15 cellular contexts compared by ENCODE assay signal in genomic region chr11:72750086-72750485, GRCh38. TPM values are rescaled to one million over a fixed set of nuclear protein-coding genes. Genes with fewer than 3 reads are reported as not detected.
A peak's percentile ranks its signal among the peaks of the same experiment; 100 is the strongest.
DNase-seq lines count a peak whose midpoint lies in the region; ATAC-seq and TF ChIP-seq lines count a peak whose summit lies in the region.
"Had no signal": no experiment of that assay in that cellular context is flagged by ENCODE, and none has a peak within 500 bp of the region (broad histone marks: within the 10 kb centered on the region; RNA-seq: fewer than 3 reads in every experiment).

No MANE protein-coding gene starts in this region.

- TF ChIP-seq POLR2A in adrenal gland (IDR thresholded peaks at IDR 0.05): no peak

- intact Hi-C loops in CD4-positive, alpha-beta T cell (cut with DNase I, micrococcal nuclease): loop anchor here in 1 of 2 experiments (5.0 kb wide), 1 partner anchor 42 kb away; the partner anchor contains the start of gene STARD10
- intact Hi-C loops in adrenal gland (cut with DNase I): no loop called here
- intact Hi-C loops in activated T-helper 2 cell treated with anti-CD3 and anti-CD28 coated beads, Interferon-gamma antibody, Interleukin-2, Interleukin-4, amounts not matched to agents 10 μg/mL and 5 μg/mL and 100 μg/mL, durations not matched to agents 14 hours and 24 hours and 36 hours (cut with micrococcal nuclease): no loop called here

- H3K36me3 ChIP-seq in adrenal gland (replicated peaks in 1 of 2): no peaks in the 10 kb centered on the region
- H3K36me3 ChIP-seq: gastrocnemius medialis, WERI-Rb-1 had no signal

- no peak for TF ChIP-seq CTCF in CD4-positive, alpha-beta T cell (IDR thresholded peaks at IDR 0.05)
- no peak for TF ChIP-seq CTCF in adrenal gland (IDR thresholded peaks at IDR 0.05)
- TF ChIP-seq CTCF in progenitor cell of endocrine pancreas (IDR thresholded peaks at IDR 0.05; ENCODE audit: unreplicated experiment): no peak
- TF ChIP-seq CTCF in coronary artery (IDR thresholded peaks at IDR 0.05): no peak

- no peaks in the 10 kb centered on the region for H3K27me3 Mint-ChIP-seq in CD4-positive, alpha-beta T cell
- no peaks in the 10 kb centered on the region for H3K27me3 Mint-ChIP-seq in progenitor cell of endocrine pancreas
- no peaks in the 10 kb centered on the region for H3K27me3 Mint-ChIP-seq in activated T-helper 2 cell treated with anti-CD3 and anti-CD28 coated beads, Interferon-gamma antibody, Interleukin-2, Interleukin-4, amounts not matched to agents 10 μg/mL and 5 μg/mL and 100 μg/mL, durations not matched to agents 14 hours and 24 hours and 36 hours (ENCODE audit: low read depth)

- H3K4me1 ChIP-seq in adrenal gland (replicated peaks in 1 of 2): peaks cover 57 to 70% of the 10 kb centered on the region in 2 donors

- no peak for ATAC-seq in CD4-positive, alpha-beta T cell (ENCODE audit: poor library complexity)
- no peak for ATAC-seq in HG03571 (IDR thresholded peaks at IDR 0.05; ENCODE audit: unreplicated experiment)
- ATAC-seq: gastrocnemius medialis had no signal

- H3K4me3 ChIP-seq in adrenal gland: no peak overlapping the region
- no peak overlapping the region for H3K4me3 ChIP-seq in coronary artery
- H3K4me3 ChIP-seq: gastrocnemius medialis had no signal

- peak overlapping the region; percentile 5 for H3K27ac ChIP-seq in CD4-positive, alpha-beta T cell (ENCODE audit: low read depth, low read length)
- H3K27ac ChIP-seq in adrenal gland (peak overlapping the region in 3 of 5 donors; percentile 9 to 54 (median 37)), coronary artery (no peak overlapping the region)
- H3K27ac ChIP-seq: gastrocnemius medialis, WERI-Rb-1 had no signal

- no peaks in the 10 kb centered on the region for H3K27me3 ChIP-seq in CD4-positive, alpha-beta T cell (ENCODE audit: control insufficient read depth, insufficient read depth, low read length)
- no peaks in the 10 kb centered on the region for H3K27me3 ChIP-seq in adrenal gland
- H3K27me3 ChIP-seq: gastrocnemius medialis had no signal

- peaks cover 10% of the 10 kb centered on the region for H3K36me3 Mint-ChIP-seq in CD4-positive, alpha-beta T cell (ENCODE audit: low read depth)
- H3K36me3 Mint-ChIP-seq in progenitor cell of endocrine pancreas (ENCODE audit: insufficient read depth): peaks cover 7% of the 10 kb centered on the region
- no peaks in the 10 kb centered on the region for H3K36me3 Mint-ChIP-seq in activated T-helper 2 cell treated with anti-CD3 and anti-CD28 coated beads, Interferon-gamma antibody, Interleukin-2, Interleukin-4, amounts not matched to agents 10 μg/mL and 5 μg/mL and 100 μg/mL, durations not matched to agents 14 hours and 24 hours and 36 hours (ENCODE audit: low read depth)

- no peak overlapping the region for H3K4me3 Mint-ChIP-seq in CD4-positive, alpha-beta T cell
- peak overlapping the region; percentile 93 for H3K4me3 Mint-ChIP-seq in progenitor cell of endocrine pancreas (ENCODE audit: low read depth)
- no peak overlapping the region for H3K4me3 Mint-ChIP-seq in activated T-helper 2 cell treated with anti-CD3 and anti-CD28 coated beads, Interferon-gamma antibody, Interleukin-2, Interleukin-4, amounts not matched to agents 10 μg/mL and 5 μg/mL and 100 μg/mL, durations not matched to agents 14 hours and 24 hours and 36 hours (ENCODE audit: low read depth)

- POLR2A ChIA-PET in CD4-positive, alpha-beta T cell (lab: Charles Lee): interaction anchor here (1.6 kb wide), 1 partner anchor 28 kb away, joined by 4 read pairs; no protein-coding TSS in a partner anchor

- CTCF ChIA-PET in CD4-positive, alpha-beta T cell (lab: Charles Lee): interaction anchor here (1.2 kb wide), 1 partner anchor 25 kb away, joined by 4 read pairs; no protein-coding TSS in a partner anchor

- no peaks in the 10 kb centered on the region for H3K9me3 Mint-ChIP-seq in CD4-positive, alpha-beta T cell
- no peaks in the 10 kb centered on the region for H3K9me3 Mint-ChIP-seq in progenitor cell of endocrine pancreas (ENCODE audit: low read depth)
- H3K9me3 Mint-ChIP-seq in activated T-helper 2 cell treated with anti-CD3 and anti-CD28 coated beads, Interferon-gamma antibody, Interleukin-2, Interleukin-4, amounts not matched to agents 10 μg/mL and 5 μg/mL and 100 μg/mL, durations not matched to agents 14 hours and 24 hours and 36 hours: no peaks in the 10 kb centered on the region

- no peaks in the 10 kb centered on the region for H3K9me3 ChIP-seq in CD4-positive, alpha-beta T cell (ENCODE audit: control insufficient read depth, low read length)
- H3K9me3 ChIP-seq in adrenal gland (replicated peaks in 1 of 3): no peaks in the 10 kb centered on the region
- H3K9me3 ChIP-seq: gastrocnemius medialis had no signal

- 78 to 91% (median 82%) methylated on average over 7 to 9 of the region's 9 CpGs for WGBS in adrenal gland, 4 donors

- peaks cover 63% of the 10 kb centered on the region for H3K4me1 Mint-ChIP-seq in CD4-positive, alpha-beta T cell (ENCODE audit: low read depth)
- H3K4me1 Mint-ChIP-seq in progenitor cell of endocrine pancreas (ENCODE audit: low read depth): peaks cover 29% of the 10 kb centered on the region
- peaks cover 20% of the 10 kb centered on the region for H3K4me1 Mint-ChIP-seq in activated T-helper 2 cell treated with anti-CD3 and anti-CD28 coated beads, Interferon-gamma antibody, Interleukin-2, Interleukin-4, amounts not matched to agents 10 μg/mL and 5 μg/mL and 100 μg/mL, durations not matched to agents 14 hours and 24 hours and 36 hours (ENCODE audit: low read depth)

- no peak for DNase-seq in CD4-positive, alpha-beta T cell
- no peak for DNase-seq in adrenal gland
- DNase-seq in inferior parietal cortex (ENCODE audit: extremely low spot score): peak; percentile 47
- DNase-seq in progenitor cell of endocrine pancreas (ENCODE audit: low spot score, unreplicated experiment): peak; percentile 31
- DNase-seq in coronary artery (ENCODE audit: low spot score): no peak
- no peak for DNase-seq in glomerular visceral epithelial cell (ENCODE audit: extremely low spot score)
- no peak for DNase-seq in activated T-helper 2 cell treated with anti-CD3 and anti-CD28 coated beads, Interferon-gamma antibody, Interleukin-2, Interleukin-4, amounts not matched to agents 10 μg/mL and 5 μg/mL and 100 μg/mL, durations not matched to agents 14 hours and 24 hours and 36 hours (ENCODE audit: low spot score)
- DNase-seq: activated naive CD4-positive, alpha-beta T cell treated with Interleukin-2 at 50 U/mL for 16 hours; AML-193; gastrocnemius medialis; IMR-90; NCI-H1048; trophoblast cell; WERI-Rb-1 had no signal

- H3K27ac Mint-ChIP-seq in CD4-positive, alpha-beta T cell: peak overlapping the region; percentile 86
- peak overlapping the region; percentile 86 for H3K27ac Mint-ChIP-seq in progenitor cell of endocrine pancreas
- H3K27ac Mint-ChIP-seq in activated T-helper 2 cell treated with anti-CD3 and anti-CD28 coated beads, Interferon-gamma antibody, Interleukin-2, Interleukin-4, amounts not matched to agents 10 μg/mL and 5 μg/mL and 100 μg/mL, durations not matched to agents 14 hours and 24 hours and 36 hours: no peak overlapping the region

RNA-seq across cellular contexts. Expression of gene ARAP1, which starts 2.1 kb away (rescaled TPM):
- total RNA-seq in CD4-positive, alpha-beta T cell: 10 to 100 TPM; 65.7 to 69.8 TPM
- total RNA-seq in adrenal gland (100 to 1,000 TPM; 103 to 216 (median 153) TPM), progenitor cell of endocrine pancreas (83.4 and 86.7 TPM in 2 replicates)
- 100 to 1,000 TPM in 2 of 3 donors, 10 to 100 TPM in 1; 30.0 to 217 (median 150) TPM for polyA plus RNA-seq in adrenal gland
- 95.2 and 96.2 TPM in 2 replicates for total RNA-seq in activated T-helper 2 cell treated with anti-CD3 and anti-CD28 coated beads, Interferon-gamma antibody, Interleukin-2, Interleukin-4, amounts not matched to agents 10 μg/mL and 5 μg/mL and 100 μg/mL, durations not matched to agents 14 hours and 24 hours and 36 hours

RNA-seq across cellular contexts. Expression of gene STARD10, which starts 43.8 kb away (rescaled TPM):
- 10 to 100 TPM; 10.5 to 12.9 TPM for total RNA-seq in CD4-positive, alpha-beta T cell
- total RNA-seq in adrenal gland (100 to 1,000 TPM; 190 to 425 (median 350) TPM), progenitor cell of endocrine pancreas (212 and 220 TPM in 2 replicates)
- 100 to 1,000 TPM; 261 to 668 (median 513) TPM for polyA plus RNA-seq in adrenal gland
- total RNA-seq in activated T-helper 2 cell treated with anti-CD3 and anti-CD28 coated beads, Interferon-gamma antibody, Interleukin-2, Interleukin-4, amounts not matched to agents 10 μg/mL and 5 μg/mL and 100 μg/mL, durations not matched to agents 14 hours and 24 hours and 36 hours: 10.7 and 16.0 TPM in 2 replicates

Comparison
In these comparisons a context has a peak if more than half of its experiments do, and no peak if none do; other contexts are left out.
1. DNase-seq: peak in inferior parietal cortex (single experiment) and progenitor cell of endocrine pancreas (single experiment); none in CD4-positive, alpha-beta T cell (0 of 10), adrenal gland (0 of 7), coronary artery (single experiment), glomerular visceral epithelial cell (single experiment) and activated T-helper 2 cell treated with anti-CD3 and anti-CD28 coated beads, Interferon-gamma antibody, Interleukin-2, Interleukin-4, amounts not matched to agents 10 μg/mL and 5 μg/mL and 100 μg/mL, durations not matched to agents 14 hours and 24 hours and 36 hours (single experiment).
2. H3K27ac ChIP-seq: peak in CD4-positive, alpha-beta T cell (single experiment) and adrenal gland (3 of 5); none in coronary artery (0 of 2).
3. RNA of gene STARD10, which starts 43.8 kb away (total RNA-seq): 190 to 425 TPM in adrenal gland and 212 to 220 TPM in progenitor cell of endocrine pancreas; 10.5 to 12.9 TPM in CD4-positive, alpha-beta T cell and 10.7 to 16.0 TPM in activated T-helper 2 cell treated with anti-CD3 and anti-CD28 coated beads, Interferon-gamma antibody, Interleukin-2, Interleukin-4, amounts not matched to agents 10 μg/mL and 5 μg/mL and 100 μg/mL, durations not matched to agents 14 hours and 24 hours and 36 hours; every median in the first group is over 10 times any median in the second.